In the genomic region with DNA sequence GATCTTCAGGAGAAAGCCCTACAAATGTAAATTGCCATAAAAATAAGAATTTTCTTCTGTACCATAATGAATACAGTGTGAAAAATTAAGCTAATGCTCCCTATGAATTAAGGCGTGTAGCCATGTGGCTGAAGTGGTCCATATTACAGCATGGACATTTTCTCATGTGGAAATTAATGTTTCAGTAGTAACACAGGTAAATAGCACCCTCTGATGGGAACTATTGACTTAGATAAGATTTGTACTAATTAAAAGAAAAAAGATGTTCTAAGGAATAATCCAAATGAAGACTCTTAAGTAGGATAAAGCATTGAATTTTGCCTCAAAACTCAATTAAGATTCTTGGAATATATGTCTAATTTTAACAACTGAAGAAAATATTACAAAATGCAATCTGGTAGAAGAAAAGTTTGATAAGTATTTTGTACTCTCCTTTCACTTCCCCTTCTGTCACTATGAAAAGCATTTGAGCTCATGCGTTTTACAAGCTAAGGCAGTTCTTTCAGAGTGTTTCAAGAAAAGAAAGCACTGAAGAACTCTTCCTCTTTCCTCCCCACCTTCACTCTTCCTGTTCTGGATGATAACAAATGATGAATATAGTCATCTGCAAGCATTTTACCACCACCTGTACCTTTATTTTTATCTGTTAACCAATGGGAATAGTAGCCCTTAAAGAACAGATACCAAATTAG, we compare ENCODE assay signal across 11 cellular contexts. TPM values are rescaled to one million over a fixed set of nuclear protein-coding genes. Genes with fewer than 3 reads are reported as not detected.
DNase-seq lines count a peak whose midpoint lies in the region; ATAC-seq and TF ChIP-seq lines count a peak whose summit lies in the region.
"Had no signal": no experiment of that assay in that cellular context is flagged by ENCODE, and none has a peak within 500 bp of the region (broad histone marks: within the 10 kb centered on the region; RNA-seq: fewer than 3 reads in every experiment).

No MANE protein-coding gene starts in this region.

- H3K4me1 ChIP-seq in CD8-positive, alpha-beta memory T cell (ENCODE audit: insufficient read depth, low read length), result no peaks in the 10 kb centered on the region
- H3K4me1 ChIP-seq: colonic mucosa had no signal

- no peaks in the 10 kb centered on the region for H3K9me3 ChIP-seq in CD8-positive, alpha-beta memory T cell (ENCODE audit: low read length)
- H3K9me3 ChIP-seq: colonic mucosa had no signal

- no peaks in the 10 kb centered on the region for H3K4me1 Mint-ChIP-seq in CD8-positive, alpha-beta memory T cell
- peaks cover 4% of the 10 kb centered on the region for H3K4me1 Mint-ChIP-seq in activated naive CD4-positive, alpha-beta T cell treated with anti-CD3 and anti-CD28 coated beads, Interleukin-2, amount 10 ng/mL, durations not matched to agents 7 days and 5 days

- H3K9me3 Mint-ChIP-seq in CD8-positive, alpha-beta memory T cell, result peaks cover 0 to 5% (median 0%) of the 10 kb centered on the region in 5 donors
- H3K9me3 Mint-ChIP-seq in activated naive CD4-positive, alpha-beta T cell treated with anti-CD3 and anti-CD28 coated beads, Interleukin-2, amount 10 ng/mL, durations not matched to agents 7 days and 5 days, result no peaks in the 10 kb centered on the region

- no peak for TF ChIP-seq CTCF in foreskin fibroblast (IDR thresholded peaks at IDR 0.05; ENCODE audit: low read depth, low read length)

- H3K27me3 ChIP-seq in CD8-positive, alpha-beta memory T cell (ENCODE audit: insufficient read depth, low read length, poor library complexity, severe bottlenecking), result no peaks in the 10 kb centered on the region
- H3K27me3 ChIP-seq: colonic mucosa had no signal

- H3K4me3 ChIP-seq in foreskin fibroblast (ENCODE audit: low read depth in 1 of 2, low read length in 2 of 2), result no peak overlapping the region
- H3K4me3 ChIP-seq in CD8-positive, alpha-beta memory T cell (ENCODE audit: low read length), result no peak overlapping the region
- H3K4me3 ChIP-seq: colonic mucosa had no signal

- POLR2A ChIA-PET in CD8-positive, alpha-beta memory T cell (lab: Charles Lee), result no interaction called here

- H3K36me3 Mint-ChIP-seq in CD8-positive, alpha-beta memory T cell, result no peaks in the 10 kb centered on the region
- no peaks in the 10 kb centered on the region for H3K36me3 Mint-ChIP-seq in activated naive CD4-positive, alpha-beta T cell treated with anti-CD3 and anti-CD28 coated beads, Interleukin-2, amount 10 ng/mL, durations not matched to agents 7 days and 5 days

- no peak overlapping the region for H3K27ac ChIP-seq in CD8-positive, alpha-beta memory T cell (ENCODE audit: low read depth, low read length)
- H3K27ac ChIP-seq: colonic mucosa had no signal

- H3K4me3 Mint-ChIP-seq in CD8-positive, alpha-beta memory T cell, result no peak overlapping the region
- H3K4me3 Mint-ChIP-seq in activated naive CD4-positive, alpha-beta T cell treated with anti-CD3 and anti-CD28 coated beads, Interleukin-2, amount 10 ng/mL, durations not matched to agents 7 days and 5 days, result no peak overlapping the region

- ATAC-seq in GM18511 (IDR thresholded peaks at IDR 0.05; ENCODE audit: unreplicated experiment) (peak; percentile 99), HG02642 (IDR thresholded peaks at IDR 0.05; ENCODE audit: poor library complexity, unreplicated experiment) (peak; percentile 88)

- H3K36me3 ChIP-seq in CD8-positive, alpha-beta memory T cell (ENCODE audit: insufficient read depth, low read length), result no peaks in the 10 kb centered on the region
- H3K36me3 ChIP-seq: colonic mucosa had no signal

- CTCF ChIA-PET in CD8-positive, alpha-beta memory T cell (lab: Charles Lee), result no interaction called here
- CTCF ChIA-PET in activated naive CD4-positive, alpha-beta T cell treated with anti-CD3 and anti-CD28 coated beads, Interleukin-2, amount 10 ng/mL, durations not matched to agents 7 days and 5 days (lab: Charles Lee), result interaction anchor here (0.7 to 0.8 kb wide), 2 partner anchors 154 to 261 kb away, joined by 3 read pairs; no protein-coding TSS in a partner anchor

- H3K27me3 Mint-ChIP-seq in CD8-positive, alpha-beta memory T cell, result peaks cover 0 to 1% of the 10 kb centered on the region in 2 donors
- H3K27me3 Mint-ChIP-seq in activated naive CD4-positive, alpha-beta T cell treated with anti-CD3 and anti-CD28 coated beads, Interleukin-2, amount 10 ng/mL, durations not matched to agents 7 days and 5 days, result no peaks in the 10 kb centered on the region

- no peak overlapping the region for H3K27ac Mint-ChIP-seq in CD8-positive, alpha-beta memory T cell
- H3K27ac Mint-ChIP-seq in activated naive CD4-positive, alpha-beta T cell treated with anti-CD3 and anti-CD28 coated beads, Interleukin-2, amount 10 ng/mL, durations not matched to agents 7 days and 5 days, result no peak overlapping the region

- peak; percentile 25 for DNase-seq in NCI-H1105 (lab: John Stamatoyannopoulos, UW)
- peak; percentile 0 to 1 for DNase-seq in foreskin fibroblast
- no peak for DNase-seq in CD8-positive, alpha-beta memory T cell
- no peak for DNase-seq in Kasumi-1 (lab: John Stamatoyannopoulos, UW)
- no peak for DNase-seq in activated naive CD4-positive, alpha-beta T cell treated with anti-CD3 and anti-CD28 coated beads, Interleukin-2, amount 10 ng/mL, durations not matched to agents 7 days and 5 days
- no peak for DNase-seq in activated CD4-positive, CD25-positive, alpha-beta regulatory T cell (lab: John Stamatoyannopoulos, UW)
- DNase-seq: colonic mucosa, posterior cingulate gyrus, Right ventricle myocardium superior had no signal

RNA-seq across cellular contexts. Expression of gene OR8D2, which starts 9.9 kb away (rescaled TPM):
- not detected for total RNA-seq in CD8-positive, alpha-beta memory T cell
- not detected for polyA plus RNA-seq in CD8-positive, alpha-beta memory T cell
- total RNA-seq: colonic mucosa, Right ventricle myocardium superior had no signal

RNA-seq across cellular contexts. Expression of gene OR8D1, which starts 16.2 kb away (rescaled TPM):
- not detected for total RNA-seq in CD8-positive, alpha-beta memory T cell
- not detected for polyA plus RNA-seq in CD8-positive, alpha-beta memory T cell
- total RNA-seq: colonic mucosa, Right ventricle myocardium superior had no signal

RNA-seq across cellular contexts. Expression of gene OR8B2, which starts 54.4 kb away (rescaled TPM):
- total RNA-seq in CD8-positive, alpha-beta memory T cell, result not detected
- not detected for polyA plus RNA-seq in CD8-positive, alpha-beta memory T cell
- total RNA-seq: colonic mucosa, Right ventricle myocardium superior had no signal

Comparison
In these comparisons a context has a peak if more than half of its experiments do, and no peak if none do; other contexts are left out.
1. DNase-seq: peak in NCI-H1105 (single experiment) and foreskin fibroblast (2 of 2); none in CD8-positive, alpha-beta memory T cell (0 of 5), Kasumi-1 (0 of 2), activated naive CD4-positive, alpha-beta T cell treated with anti-CD3 and anti-CD28 coated beads, Interleukin-2, amount 10 ng/mL, durations not matched to agents 7 days and 5 days (single experiment) and activated CD4-positive, CD25-positive, alpha-beta regulatory T cell (0 of 4).